15 cellular contexts compared by ENCODE assay signal in genomic region chr15:69014454-69014853, GRCh38. TPM values are rescaled to one million over a fixed set of nuclear protein-coding genes. Genes with fewer than 3 reads are reported as not detected.
DNase-seq lines count a peak whose midpoint lies in the region; ATAC-seq and TF ChIP-seq lines count a peak whose summit lies in the region.
"Had no signal": no experiment of that assay in that cellular context is flagged by ENCODE, and none has a peak within 500 bp of the region (broad histone marks: within the 10 kb centered on the region; RNA-seq: fewer than 3 reads in every experiment).

Gene NOX5 (plus strand): TSS chr15:69014695. CDS start chr15:69014736, 41 bp downstream.

- peak; percentile 78 for DNase-seq in AG09309 (ENCODE audit: low read depth)
- peak; percentile 45 for DNase-seq in HT-29 (ENCODE audit: low spot score)
- no peak for DNase-seq in WERI-Rb-1
- peak; percentile 69 for DNase-seq in mesenteric fat pad (ENCODE audit: low spot score)
- no peak for DNase-seq in activated naive CD4-positive, alpha-beta T cell treated with Interleukin-2 at 50 U/mL for 16 hours
- DNase-seq in uterus = no peak
- DNase-seq in NCI-H510A treated with DMSO at 0.1 percent for 48 hours (lab: John Stamatoyannopoulos, UW) = no peak
- DNase-seq: activated naive CD4-positive, alpha-beta T cell treated with anti-CD3 and anti-CD28 coated beads, Interleukin-2, amount 10 ng/mL, durations not matched to agents 7 days and 5 days; caudate nucleus; psoas muscle; upper lobe of right lung had no signal

- no peak within 1 kb of the TSS for H3K4me3 ChIP-seq in AG09309 (ENCODE audit: control insufficient read depth, low read depth, low read length)
- H3K4me3 ChIP-seq in WERI-Rb-1 (ENCODE audit: low read depth, low read length) = no peak within 1 kb of the TSS
- H3K4me3 ChIP-seq in uterus = no peak within 1 kb of the TSS
- H3K4me3 ChIP-seq: psoas muscle, upper lobe of right lung had no signal

- no peak for TF ChIP-seq POLR2A in uterus (IDR thresholded peaks at IDR 0.05)

- H3K27me3 ChIP-seq in WERI-Rb-1 (ENCODE audit: insufficient read depth, low read depth, severe bottlenecking) (no peaks in the 10 kb centered on the region), uterus (no peaks in the 10 kb centered on the region)
- H3K27me3 ChIP-seq: upper lobe of right lung had no signal

- intact Hi-C loops in uterus (cut with DNase I; ENCODE audit: low total_unique reads) = no loop called here

- H3K9me3 ChIP-seq in WERI-Rb-1 (ENCODE audit: severe bottlenecking) (no peaks in the 10 kb centered on the region), uterus (no peaks in the 10 kb centered on the region)
- H3K9me3 ChIP-seq: upper lobe of right lung had no signal

- no peak for ATAC-seq in HG03460 (IDR thresholded peaks at IDR 0.05; ENCODE audit: unreplicated experiment)
- ATAC-seq: psoas muscle, SK-N-SH treated with all-trans-retinoic acid at 6 μM for 48 hours had no signal

- H3K36me3 ChIP-seq in WERI-Rb-1 (no peaks in the 10 kb centered on the region), uterus (no peaks in the 10 kb centered on the region)
- H3K36me3 ChIP-seq: upper lobe of right lung had no signal

- H3K4me1 ChIP-seq in uterus = no peaks in the 10 kb centered on the region
- H3K4me1 ChIP-seq: psoas muscle, upper lobe of right lung had no signal

- TF ChIP-seq CTCF in AG09309 (IDR thresholded peaks at IDR 0.05; ENCODE audit: control insufficient read depth, insufficient read depth, low read depth, low read length, missing control alignments) = no peak
- no peak for TF ChIP-seq CTCF in WERI-Rb-1 (IDR thresholded peaks at IDR 0.05; ENCODE audit: low read depth, low read length)
- no peak for TF ChIP-seq CTCF in uterus (IDR thresholded peaks at IDR 0.05)

- H3K27ac ChIP-seq in WERI-Rb-1 (peak within 1 kb of the TSS; percentile 57), uterus (no peak within 1 kb of the TSS)
- H3K27ac ChIP-seq: psoas muscle, upper lobe of right lung, VCaP had no signal

RNA-seq across cellular contexts. Expression of gene NOX5, which starts in this region (rescaled TPM):
- total RNA-seq in HT-29 (2014; rRNA removed; shearing (Covaris generic)) = not detected in 2 replicates
- total RNA-seq in mesenteric fat pad (0.19 TPM), uterus (under 1 TPM in 2 of 4 donors, not detected in 2; 0.21 to 0.52 TPM)
- total RNA-seq: endothelial cell of umbilical vein had no signal

Comparison
In these comparisons a context has a peak if more than half of its experiments do, and no peak if none do; other contexts are left out.
1. Peak in DNase-seq in HT-29; RNA of the gene not detected or under 1 TPM.
2. Peak in DNase-seq in mesenteric fat pad; RNA of the gene not detected or under 1 TPM.